1 cellular context compared by ENCODE assay signal in the genomic region with DNA sequence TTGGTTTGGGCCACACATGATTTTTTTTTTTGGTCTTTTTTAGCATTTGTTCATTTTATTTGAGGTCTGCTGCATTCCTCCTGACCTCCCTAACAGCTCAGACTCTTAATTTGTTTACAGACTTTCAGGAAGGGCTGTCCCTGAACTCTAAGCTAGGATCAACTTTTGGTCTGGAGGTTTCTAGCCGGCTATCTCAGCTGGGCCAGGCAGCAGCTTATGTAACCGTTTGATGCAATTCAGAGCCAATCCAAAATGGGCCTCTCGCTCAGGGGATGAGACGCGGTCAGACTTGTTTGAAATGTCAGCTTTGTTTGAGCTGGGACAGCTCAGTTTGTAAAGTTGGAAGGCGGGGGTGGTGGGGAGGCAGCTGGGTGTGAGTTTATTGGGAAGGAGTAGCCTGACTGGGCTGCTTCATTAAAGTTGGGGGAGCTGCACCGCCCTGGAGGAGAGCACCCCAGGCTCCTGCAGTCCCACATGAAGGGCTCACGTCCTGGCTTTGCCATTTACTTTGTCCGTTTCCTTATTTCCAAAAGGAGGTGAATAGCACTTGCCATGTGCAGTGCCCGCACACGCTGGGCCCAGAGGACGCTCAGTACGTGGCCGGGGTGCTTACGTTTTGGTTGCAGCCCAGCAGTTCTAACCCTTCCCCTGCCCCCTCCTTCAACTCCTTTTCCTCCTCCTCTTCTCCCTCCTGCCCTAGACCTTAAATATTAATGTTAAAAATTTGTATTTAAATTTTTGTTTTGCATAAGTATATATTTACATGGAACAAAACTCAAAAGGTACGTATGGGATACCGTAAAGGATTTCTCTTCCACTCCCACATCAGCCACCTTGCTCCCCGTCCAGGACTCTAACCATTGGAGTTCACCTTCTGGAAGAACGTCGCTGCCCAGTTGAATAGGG.
A peak's percentile ranks its signal among the peaks of the same experiment; 100 is the strongest.
TF ChIP-seq lines count a peak whose summit lies in the region.

No MANE protein-coding gene starts in this region.

TF ChIP-seq in HepG2, 621 proteins besides CTCF, POLR2A, EP300 and RAD21 (continued from another document and continues in another):
- TF ChIP-seq, protein P1, sequence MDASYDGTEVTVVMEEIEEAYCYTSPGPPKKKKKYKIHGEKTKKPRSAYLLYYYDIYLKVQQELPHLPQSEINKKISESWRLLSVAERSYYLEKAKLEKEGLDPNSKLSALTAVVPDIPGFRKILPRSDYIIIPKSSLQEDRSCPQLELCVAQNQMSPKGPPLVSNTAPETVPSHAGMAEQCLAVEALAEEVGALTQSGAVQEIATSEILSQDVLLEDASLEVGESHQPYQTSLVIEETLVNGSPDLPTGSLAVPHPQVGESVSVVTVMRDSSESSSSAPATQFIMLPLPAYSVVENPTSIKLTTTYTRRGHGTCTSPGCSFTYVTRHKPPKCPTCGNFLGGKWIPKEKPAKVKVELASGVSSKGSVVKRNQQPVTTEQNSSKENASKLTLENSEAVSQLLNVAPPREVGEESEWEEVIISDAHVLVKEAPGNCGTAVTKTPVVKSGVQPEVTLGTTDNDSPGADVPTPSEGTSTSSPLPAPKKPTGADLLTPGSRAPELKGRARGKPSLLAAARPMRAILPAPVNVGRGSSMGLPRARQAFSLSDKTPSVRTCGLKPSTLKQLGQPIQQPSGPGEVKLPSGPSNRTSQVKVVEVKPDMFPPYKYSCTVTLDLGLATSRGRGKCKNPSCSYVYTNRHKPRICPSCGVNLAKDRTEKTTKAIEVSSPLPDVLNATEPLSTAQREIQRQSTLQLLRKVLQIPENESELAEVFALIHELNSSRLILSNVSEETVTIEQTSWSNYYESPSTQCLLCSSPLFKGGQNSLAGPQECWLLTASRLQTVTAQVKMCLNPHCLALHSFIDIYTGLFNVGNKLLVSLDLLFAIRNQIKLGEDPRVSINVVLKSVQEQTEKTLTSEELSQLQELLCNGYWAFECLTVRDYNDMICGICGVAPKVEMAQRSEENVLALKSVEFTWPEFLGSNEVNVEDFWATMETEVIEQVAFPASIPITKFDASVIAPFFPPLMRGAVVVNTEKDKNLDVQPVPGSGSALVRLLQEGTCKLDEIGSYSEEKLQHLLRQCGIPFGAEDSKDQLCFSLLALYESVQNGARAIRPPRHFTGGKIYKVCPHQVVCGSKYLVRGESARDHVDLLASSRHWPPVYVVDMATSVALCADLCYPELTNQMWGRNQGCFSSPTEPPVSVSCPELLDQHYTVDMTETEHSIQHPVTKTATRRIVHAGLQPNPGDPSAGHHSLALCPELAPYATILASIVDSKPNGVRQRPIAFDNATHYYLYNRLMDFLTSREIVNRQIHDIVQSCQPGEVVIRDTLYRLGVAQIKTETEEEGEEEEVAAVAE (CRISPR knock-in tag; IDR thresholded peaks at IDR 0.05; ENCODE audit: borderline replicate concordance), result peak; percentile 93
- TF ChIP-seq RNF2 (conservative IDR thresholded peaks at IDR 0.05; ENCODE audit: low read depth) (0 out of 2 replicates have a peak, but pooled peaks have one; percentile 28), ZBTB1 (CRISPR knock-in tag; IDR thresholded peaks at IDR 0.05; ENCODE audit: borderline replicate concordance) (no peak), ZNF737 (CRISPR knock-in tag; IDR thresholded peaks at IDR 0.05; ENCODE audit: borderline replicate concordance) (no peak), YEATS2 (CRISPR knock-in tag; IDR thresholded peaks at IDR 0.05; ENCODE audit: borderline replicate concordance) (peak; percentile 90; the same call in 1 of the 2 replicates), ERF (CRISPR knock-in tag; IDR thresholded peaks at IDR 0.05) (peak; percentile 98), ZFP36 (IDR thresholded peaks at IDR 0.05; ENCODE audit: borderline replicate concordance, low read depth, low read length, partially characterized antibody) (no peak), CCAR2 (optimal IDR thresholded peaks at IDR 0.05; ENCODE audit: low read depth, low read length) (no peak), SUZ12 (IDR thresholded peaks at IDR 0.05; ENCODE audit: low read depth, low read length) (no peak), KDM2A (CRISPR knock-in tag; IDR thresholded peaks at IDR 0.05; ENCODE audit: borderline replicate concordance, low read depth) (peak; percentile 89), ZFP90 (CRISPR knock-in tag; IDR thresholded peaks at IDR 0.05; ENCODE audit: borderline replicate concordance) (peak; percentile 75), SOX5 (CRISPR knock-in tag; IDR thresholded peaks at IDR 0.05; ENCODE audit: borderline replicate concordance) (peak; percentile 94), ZNF589 (CRISPR knock-in tag; conservative IDR thresholded peaks at IDR 0.05) (0 out of 2 replicates have a peak, but pooled peaks have one; percentile 65), IKZF4 (CRISPR knock-in tag; IDR thresholded peaks at IDR 0.05; ENCODE audit: borderline replicate concordance, low read depth, not compliant biosample characterization) (no peak), XBP1 (CRISPR knock-in tag; IDR thresholded peaks at IDR 0.05) (no peak), ZNF619 (CRISPR knock-in tag; IDR thresholded peaks at IDR 0.05) (no peak), FOXM1 (CRISPR knock-in tag; IDR thresholded peaks at IDR 0.05) (no peak), MAFF (IDR thresholded peaks at IDR 0.05; ENCODE audit: low read depth, low read length) (no peak), ZNF747 (CRISPR knock-in tag; IDR thresholded peaks at IDR 0.05; ENCODE audit: borderline replicate concordance) (peak; percentile 90; the same call in 1 of the 2 replicates), ZNF615 (CRISPR knock-in tag; IDR thresholded peaks at IDR 0.05; ENCODE audit: borderline replicate concordance) (peak; percentile 58; the same call in 1 of the 2 replicates), CAMTA2 (CRISPR knock-in tag; IDR thresholded peaks at IDR 0.05; ENCODE audit: borderline replicate concordance) (no peak), SMAD3 (CRISPR knock-in tag; IDR thresholded peaks at IDR 0.05) (peak; percentile 93)
- TF ChIP-seq, protein P2, sequence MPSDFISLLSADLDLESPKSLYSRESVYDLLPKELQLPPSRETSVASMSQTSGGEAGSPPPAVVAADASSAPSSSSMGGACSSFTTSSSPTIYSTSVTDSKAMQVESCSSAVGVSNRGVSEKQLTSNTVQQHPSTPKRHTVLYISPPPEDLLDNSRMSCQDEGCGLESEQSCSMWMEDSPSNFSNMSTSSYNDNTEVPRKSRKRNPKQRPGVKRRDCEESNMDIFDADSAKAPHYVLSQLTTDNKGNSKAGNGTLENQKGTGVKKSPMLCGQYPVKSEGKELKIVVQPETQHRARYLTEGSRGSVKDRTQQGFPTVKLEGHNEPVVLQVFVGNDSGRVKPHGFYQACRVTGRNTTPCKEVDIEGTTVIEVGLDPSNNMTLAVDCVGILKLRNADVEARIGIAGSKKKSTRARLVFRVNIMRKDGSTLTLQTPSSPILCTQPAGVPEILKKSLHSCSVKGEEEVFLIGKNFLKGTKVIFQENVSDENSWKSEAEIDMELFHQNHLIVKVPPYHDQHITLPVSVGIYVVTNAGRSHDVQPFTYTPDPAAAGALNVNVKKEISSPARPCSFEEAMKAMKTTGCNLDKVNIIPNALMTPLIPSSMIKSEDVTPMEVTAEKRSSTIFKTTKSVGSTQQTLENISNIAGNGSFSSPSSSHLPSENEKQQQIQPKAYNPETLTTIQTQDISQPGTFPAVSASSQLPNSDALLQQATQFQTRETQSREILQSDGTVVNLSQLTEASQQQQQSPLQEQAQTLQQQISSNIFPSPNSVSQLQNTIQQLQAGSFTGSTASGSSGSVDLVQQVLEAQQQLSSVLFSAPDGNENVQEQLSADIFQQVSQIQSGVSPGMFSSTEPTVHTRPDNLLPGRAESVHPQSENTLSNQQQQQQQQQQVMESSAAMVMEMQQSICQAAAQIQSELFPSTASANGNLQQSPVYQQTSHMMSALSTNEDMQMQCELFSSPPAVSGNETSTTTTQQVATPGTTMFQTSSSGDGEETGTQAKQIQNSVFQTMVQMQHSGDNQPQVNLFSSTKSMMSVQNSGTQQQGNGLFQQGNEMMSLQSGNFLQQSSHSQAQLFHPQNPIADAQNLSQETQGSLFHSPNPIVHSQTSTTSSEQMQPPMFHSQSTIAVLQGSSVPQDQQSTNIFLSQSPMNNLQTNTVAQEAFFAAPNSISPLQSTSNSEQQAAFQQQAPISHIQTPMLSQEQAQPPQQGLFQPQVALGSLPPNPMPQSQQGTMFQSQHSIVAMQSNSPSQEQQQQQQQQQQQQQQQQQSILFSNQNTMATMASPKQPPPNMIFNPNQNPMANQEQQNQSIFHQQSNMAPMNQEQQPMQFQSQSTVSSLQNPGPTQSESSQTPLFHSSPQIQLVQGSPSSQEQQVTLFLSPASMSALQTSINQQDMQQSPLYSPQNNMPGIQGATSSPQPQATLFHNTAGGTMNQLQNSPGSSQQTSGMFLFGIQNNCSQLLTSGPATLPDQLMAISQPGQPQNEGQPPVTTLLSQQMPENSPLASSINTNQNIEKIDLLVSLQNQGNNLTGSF (CRISPR knock-in tag; IDR thresholded peaks at IDR 0.05), result 0 out of 2 replicates have a peak, but pooled peaks have one; percentile 51
- TF ChIP-seq, protein P3, sequence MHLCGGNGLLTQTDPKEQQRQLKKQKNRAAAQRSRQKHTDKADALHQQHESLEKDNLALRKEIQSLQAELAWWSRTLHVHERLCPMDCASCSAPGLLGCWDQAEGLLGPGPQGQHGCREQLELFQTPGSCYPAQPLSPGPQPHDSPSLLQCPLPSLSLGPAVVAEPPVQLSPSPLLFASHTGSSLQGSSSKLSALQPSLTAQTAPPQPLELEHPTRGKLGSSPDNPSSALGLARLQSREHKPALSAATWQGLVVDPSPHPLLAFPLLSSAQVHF (CRISPR knock-in tag; IDR thresholded peaks at IDR 0.05), result no peak
- TF ChIP-seq, protein P4, sequence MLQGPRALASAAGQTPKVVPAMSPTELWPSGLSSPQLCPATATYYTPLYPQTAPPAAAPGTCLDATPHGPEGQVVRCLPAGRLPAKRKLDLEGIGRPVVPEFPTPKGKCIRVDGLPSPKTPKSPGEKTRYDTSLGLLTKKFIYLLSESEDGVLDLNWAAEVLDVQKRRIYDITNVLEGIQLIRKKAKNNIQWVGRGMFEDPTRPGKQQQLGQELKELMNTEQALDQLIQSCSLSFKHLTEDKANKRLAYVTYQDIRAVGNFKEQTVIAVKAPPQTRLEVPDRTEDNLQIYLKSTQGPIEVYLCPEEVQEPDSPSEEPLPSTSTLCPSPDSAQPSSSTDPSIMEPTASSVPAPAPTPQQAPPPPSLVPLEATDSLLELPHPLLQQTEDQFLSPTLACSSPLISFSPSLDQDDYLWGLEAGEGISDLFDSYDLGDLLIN (CRISPR knock-in tag; IDR thresholded peaks at IDR 0.05; ENCODE audit: borderline replicate concordance), result 0 out of 2 replicates have a peak, but pooled peaks have one; percentile 50
- TF ChIP-seq, protein P5, sequence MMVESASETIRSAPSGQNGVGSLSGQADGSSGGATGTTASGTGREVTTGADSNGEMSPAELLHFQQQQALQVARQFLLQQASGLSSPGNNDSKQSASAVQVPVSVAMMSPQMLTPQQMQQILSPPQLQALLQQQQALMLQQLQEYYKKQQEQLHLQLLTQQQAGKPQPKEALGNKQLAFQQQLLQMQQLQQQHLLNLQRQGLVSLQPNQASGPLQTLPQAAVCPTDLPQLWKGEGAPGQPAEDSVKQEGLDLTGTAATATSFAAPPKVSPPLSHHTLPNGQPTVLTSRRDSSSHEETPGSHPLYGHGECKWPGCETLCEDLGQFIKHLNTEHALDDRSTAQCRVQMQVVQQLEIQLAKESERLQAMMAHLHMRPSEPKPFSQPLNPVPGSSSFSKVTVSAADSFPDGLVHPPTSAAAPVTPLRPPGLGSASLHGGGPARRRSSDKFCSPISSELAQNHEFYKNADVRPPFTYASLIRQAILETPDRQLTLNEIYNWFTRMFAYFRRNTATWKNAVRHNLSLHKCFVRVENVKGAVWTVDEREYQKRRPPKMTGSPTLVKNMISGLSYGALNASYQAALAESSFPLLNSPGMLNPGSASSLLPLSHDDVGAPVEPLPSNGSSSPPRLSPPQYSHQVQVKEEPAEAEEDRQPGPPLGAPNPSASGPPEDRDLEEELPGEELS (CRISPR knock-in tag; IDR thresholded peaks at IDR 0.05), result peak; percentile 99
- TF ChIP-seq, protein P6, sequence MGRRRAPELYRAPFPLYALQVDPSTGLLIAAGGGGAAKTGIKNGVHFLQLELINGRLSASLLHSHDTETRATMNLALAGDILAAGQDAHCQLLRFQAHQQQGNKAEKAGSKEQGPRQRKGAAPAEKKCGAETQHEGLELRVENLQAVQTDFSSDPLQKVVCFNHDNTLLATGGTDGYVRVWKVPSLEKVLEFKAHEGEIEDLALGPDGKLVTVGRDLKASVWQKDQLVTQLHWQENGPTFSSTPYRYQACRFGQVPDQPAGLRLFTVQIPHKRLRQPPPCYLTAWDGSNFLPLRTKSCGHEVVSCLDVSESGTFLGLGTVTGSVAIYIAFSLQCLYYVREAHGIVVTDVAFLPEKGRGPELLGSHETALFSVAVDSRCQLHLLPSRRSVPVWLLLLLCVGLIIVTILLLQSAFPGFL (CRISPR knock-in tag; IDR thresholded peaks at IDR 0.05), result no peak
- TF ChIP-seq, protein P7, sequence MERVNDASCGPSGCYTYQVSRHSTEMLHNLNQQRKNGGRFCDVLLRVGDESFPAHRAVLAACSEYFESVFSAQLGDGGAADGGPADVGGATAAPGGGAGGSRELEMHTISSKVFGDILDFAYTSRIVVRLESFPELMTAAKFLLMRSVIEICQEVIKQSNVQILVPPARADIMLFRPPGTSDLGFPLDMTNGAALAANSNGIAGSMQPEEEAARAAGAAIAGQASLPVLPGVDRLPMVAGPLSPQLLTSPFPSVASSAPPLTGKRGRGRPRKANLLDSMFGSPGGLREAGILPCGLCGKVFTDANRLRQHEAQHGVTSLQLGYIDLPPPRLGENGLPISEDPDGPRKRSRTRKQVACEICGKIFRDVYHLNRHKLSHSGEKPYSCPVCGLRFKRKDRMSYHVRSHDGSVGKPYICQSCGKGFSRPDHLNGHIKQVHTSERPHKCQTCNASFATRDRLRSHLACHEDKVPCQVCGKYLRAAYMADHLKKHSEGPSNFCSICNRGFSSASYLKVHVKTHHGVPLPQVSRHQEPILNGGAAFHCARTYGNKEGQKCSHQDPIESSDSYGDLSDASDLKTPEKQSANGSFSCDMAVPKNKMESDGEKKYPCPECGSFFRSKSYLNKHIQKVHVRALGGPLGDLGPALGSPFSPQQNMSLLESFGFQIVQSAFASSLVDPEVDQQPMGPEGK (CRISPR knock-in tag; IDR thresholded peaks at IDR 0.05), result peak; percentile 98
- TF ChIP-seq, protein P8, sequence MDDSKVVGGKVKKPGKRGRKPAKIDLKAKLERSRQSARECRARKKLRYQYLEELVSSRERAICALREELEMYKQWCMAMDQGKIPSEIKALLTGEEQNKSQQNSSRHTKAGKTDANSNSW (CRISPR knock-in tag; IDR thresholded peaks at IDR 0.05; ENCODE audit: borderline replicate concordance), result no peak
- TF ChIP-seq, protein P9, sequence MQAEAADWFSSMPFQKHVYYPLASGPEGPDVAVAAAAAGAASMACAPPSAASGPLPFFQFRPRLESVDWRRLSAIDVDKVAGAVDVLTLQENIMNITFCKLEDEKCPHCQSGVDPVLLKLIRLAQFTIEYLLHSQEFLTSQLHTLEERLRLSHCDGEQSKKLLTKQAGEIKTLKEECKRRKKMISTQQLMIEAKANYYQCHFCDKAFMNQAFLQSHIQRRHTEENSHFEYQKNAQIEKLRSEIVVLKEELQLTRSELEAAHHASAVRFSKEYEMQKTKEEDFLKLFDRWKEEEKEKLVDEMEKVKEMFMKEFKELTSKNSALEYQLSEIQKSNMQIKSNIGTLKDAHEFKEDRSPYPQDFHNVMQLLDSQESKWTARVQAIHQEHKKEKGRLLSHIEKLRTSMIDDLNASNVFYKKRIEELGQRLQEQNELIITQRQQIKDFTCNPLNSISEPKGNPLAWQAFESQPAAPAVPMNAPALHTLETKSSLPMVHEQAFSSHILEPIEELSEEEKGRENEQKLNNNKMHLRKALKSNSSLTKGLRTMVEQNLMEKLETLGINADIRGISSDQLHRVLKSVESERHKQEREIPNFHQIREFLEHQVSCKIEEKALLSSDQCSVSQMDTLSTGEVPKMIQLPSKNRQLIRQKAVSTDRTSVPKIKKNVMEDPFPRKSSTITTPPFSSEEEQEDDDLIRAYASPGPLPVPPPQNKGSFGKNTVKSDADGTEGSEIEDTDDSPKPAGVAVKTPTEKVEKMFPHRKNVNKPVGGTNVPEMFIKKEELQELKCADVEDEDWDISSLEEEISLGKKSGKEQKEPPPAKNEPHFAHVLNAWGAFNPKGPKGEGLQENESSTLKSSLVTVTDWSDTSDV (CRISPR knock-in tag; IDR thresholded peaks at IDR 0.05), result no peak
